In the genomic region with DNA sequence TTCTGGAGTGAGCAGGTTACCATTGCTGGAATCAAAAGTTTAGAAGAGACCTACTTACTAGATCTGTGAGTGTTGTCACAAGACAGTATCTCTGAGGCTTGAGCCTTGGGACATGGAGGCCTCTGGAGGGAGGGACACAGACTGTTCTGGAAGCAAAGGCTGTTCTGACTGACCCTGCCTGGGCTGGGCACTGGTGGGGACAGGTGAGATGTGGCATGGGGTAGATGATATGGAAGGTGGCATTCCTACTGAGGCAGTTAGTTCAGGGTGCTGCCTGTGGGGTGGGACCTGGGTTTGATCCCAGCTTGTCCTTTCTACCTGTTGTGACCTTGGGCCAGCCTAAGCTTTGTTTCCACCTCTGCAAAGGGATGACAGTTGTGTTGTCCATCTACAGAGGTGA, we compare ENCODE assay signal across 13 cellular contexts.
DNase-seq lines count a peak whose midpoint lies in the region; FAIRE-seq and TF ChIP-seq lines count a peak whose summit lies in the region.
"Had no signal": no experiment of that assay in that cellular context is flagged by ENCODE, and none has a peak within 500 bp of the region (broad histone marks: within the 10 kb centered on the region; RNA-seq: fewer than 3 reads in every experiment).

No MANE protein-coding gene starts in this region.

- no peaks in the 10 kb centered on the region for H3K27me3 ChIP-seq in Peyer's patch
- H3K27me3 ChIP-seq in colonic mucosa, result no peaks in the 10 kb centered on the region
- no peaks in the 10 kb centered on the region for H3K27me3 ChIP-seq in tibial artery
- H3K27me3 ChIP-seq in small intestine (ENCODE audit: control insufficient read depth in 2 of 2, insufficient read depth in 2 of 2, low read length in 2 of 2), result no peaks in the 10 kb centered on the region
- H3K27me3 ChIP-seq: SJSA1 had no signal

- H3K27me3 Mint-ChIP-seq in nephron (ENCODE audit: low read depth), result peaks cover 7% of the 10 kb centered on the region

- DNase-seq in Peyer's patch (no peak), colonic mucosa (no peak), tibial artery (no peak), NCI-H510A (lab: John Stamatoyannopoulos, UW) (no peak), small intestine (no peak), cerebellum (ENCODE audit: low spot score) (no peak)
- DNase-seq: activated CD4-positive, alpha-beta T cell treated with anti-CD3 and anti-CD28 coated beads, Interleukin-2, amount 50 U/mL, for 1 hour; activated gamma-delta T cell; MV-4-11; naive B cell; NCI-H446 treated with DMSO at 0.1 percent for 48 hours had no signal

- peak overlapping the region; percentile 66 to 77 (median 72) for H3K4me3 Mint-ChIP-seq in nephron

- peak overlapping the region; percentile 95 to 100 (median 99) for H3K27ac Mint-ChIP-seq in nephron

- H3K9ac ChIP-seq in colonic mucosa (ENCODE audit: low read depth in 2 of 2, low read length in 2 of 2), result peak overlapping the region in 1 of 2 donors; percentile 28

- peaks cover 65% of the 10 kb centered on the region for H3K4me1 Mint-ChIP-seq in nephron

- H3K27ac ChIP-seq in Peyer's patch (peak overlapping the region in 3 of 4 donors; percentile 82 to 96 (median 95)), colonic mucosa (peak overlapping the region; percentile 23), tibial artery (peak overlapping the region; percentile 100), small intestine (ENCODE audit: low read depth in 1 of 2, low read length in 1 of 2) (peak overlapping the region in 1 of 2 donors; percentile 99)
- H3K27ac ChIP-seq: SJSA1 had no signal

- intact Hi-C loops in colonic mucosa (cut with DNase I) (loop anchor here (5.0 kb wide), 2 partner anchors 68 to 308 kb away; no protein-coding TSS in a partner anchor), tibial artery (cut with DNase I; ENCODE audit: low total_unique reads) (loop anchor here (5.0 to 10.0 kb wide), 2 partner anchors 158 to 226 kb away; no protein-coding TSS in a partner anchor)

- no peaks in the 10 kb centered on the region for H3K9me3 Mint-ChIP-seq in nephron
- H3K9me3 Mint-ChIP-seq: naive B cell had no signal

- H3K36me3 Mint-ChIP-seq in nephron (ENCODE audit: low read depth), result no peaks in the 10 kb centered on the region

- no peak for TF ChIP-seq CTCF in Peyer's patch (IDR thresholded peaks at IDR 0.05)
- TF ChIP-seq CTCF in colonic mucosa (IDR thresholded peaks at IDR 0.05), result no peak
- no peak for TF ChIP-seq CTCF in nephron (IDR thresholded peaks at IDR 0.05; ENCODE audit: unreplicated experiment in 3 of 3)
- no peak for TF ChIP-seq CTCF in tibial artery (IDR thresholded peaks at IDR 0.05)

- no peak overlapping the region for H3K4me3 ChIP-seq in Peyer's patch
- no peak overlapping the region for H3K4me3 ChIP-seq in colonic mucosa
- no peak overlapping the region for H3K4me3 ChIP-seq in tibial artery
- H3K4me3 ChIP-seq in small intestine (ENCODE audit: low read depth in 1 of 2, low read length in 2 of 2), result no peak overlapping the region
- H3K4me3 ChIP-seq: SJSA1 had no signal

- no peaks in the 10 kb centered on the region for H3K9me3 ChIP-seq in Peyer's patch
- no peaks in the 10 kb centered on the region for H3K9me3 ChIP-seq in colonic mucosa
- no peaks in the 10 kb centered on the region for H3K9me3 ChIP-seq in tibial artery
- no peaks in the 10 kb centered on the region for H3K9me3 ChIP-seq in small intestine (ENCODE audit: control insufficient read depth, low read depth)

- no peak for TF ChIP-seq POLR2A in Peyer's patch (IDR thresholded peaks at IDR 0.05)

- FAIRE-seq in small intestine (lab: Jason Lieb, UNC), result no peak

- H3K4me1 ChIP-seq in Peyer's patch, result peaks cover 6 to 32% (median 15%) of the 10 kb centered on the region in 4 donors
- H3K4me1 ChIP-seq in colonic mucosa, result peaks cover 10% of the 10 kb centered on the region
- peaks cover 0 to 60% (median 53%) of the 10 kb centered on the region in 4 donors for H3K4me1 ChIP-seq in tibial artery
- no peaks in the 10 kb centered on the region for H3K4me1 ChIP-seq in small intestine (ENCODE audit: control insufficient read depth in 2 of 2, insufficient read depth in 1 of 2, low read depth in 1 of 2, low read length in 1 of 2)

- H3K36me3 ChIP-seq in Peyer's patch (no peaks in the 10 kb centered on the region), colonic mucosa (no peaks in the 10 kb centered on the region), tibial artery (no peaks in the 10 kb centered on the region), small intestine (ENCODE audit: control insufficient read depth in 2 of 2, insufficient read depth in 2 of 2, low read length in 2 of 2) (no peaks in the 10 kb centered on the region)
